Comparison of ENCODE assay signal across 24 cellular contexts in genomic region chr3:95539950-95540483, GRCh38.
"Had no signal": no experiment of that assay in that cellular context is flagged by ENCODE, and none has a peak within 500 bp of the region (broad histone marks: within the 10 kb centered on the region; RNA-seq: fewer than 3 reads in every experiment).

No MANE protein-coding gene starts in this region.

- H3K27me3 Mint-ChIP-seq: naive B cell had no signal

- H3K4me2 ChIP-seq: hepatocyte had no signal

- H3K36me3 Mint-ChIP-seq: immature natural killer cell, mesothelial cell of epicardium, naive B cell had no signal

- H3K4me1 ChIP-seq: esophagus muscularis mucosa, foreskin keratinocyte, gastroesophageal sphincter, heart left ventricle, left ventricle myocardium inferior, lower lobe of right lung had no signal

- H3K4me1 Mint-ChIP-seq: immature natural killer cell, naive B cell had no signal

- H3K79me2 ChIP-seq: hepatocyte had no signal

- H3K36me3 ChIP-seq: esophagus muscularis mucosa, gastroesophageal sphincter, heart left ventricle, left ventricle myocardium inferior, lower lobe of right lung had no signal

- H3K27me3 ChIP-seq: dorsolateral prefrontal cortex, esophagus muscularis mucosa, foreskin keratinocyte, gastroesophageal sphincter, heart left ventricle, hepatocyte had no signal

- ATAC-seq: foreskin keratinocyte, gastroesophageal sphincter, heart left ventricle, left colon, left lobe of liver, lower lobe of right lung, mucosa of descending colon had no signal

- H3K27ac Mint-ChIP-seq: immature natural killer cell, mesothelial cell of epicardium, naive B cell had no signal

- H3K4me3 Mint-ChIP-seq: immature natural killer cell, mesothelial cell of epicardium, naive B cell had no signal

- H3K9me3 ChIP-seq: esophagus muscularis mucosa, gastroesophageal sphincter, left ventricle myocardium inferior, lower lobe of right lung, mucosa of descending colon had no signal

- DNase-seq: dermis blood vessel endothelial cell; dorsolateral prefrontal cortex; effector CD4-positive, alpha-beta T cell; effector memory CD4-positive, alpha-beta T cell; foreskin keratinocyte; heart left ventricle; hypothalamus; immature natural killer cell; islet precursor cell; kidney; kidney glomerular epithelial cell; left colon; left ventricle myocardium inferior; lower lobe of right lung; mesenchymal stem cell; mucosa of descending colon; naive B cell had no signal

- FAIRE-seq: endothelial cell of umbilical vein had no signal

- H3K4me3 ChIP-seq: coronary artery, dorsolateral prefrontal cortex, esophagus muscularis mucosa, gastroesophageal sphincter, heart left ventricle, hepatocyte, left ventricle myocardium inferior, lower lobe of right lung, mucosa of descending colon had no signal

- H2AFZ ChIP-seq: hepatocyte had no signal

- H3K27ac ChIP-seq: coronary artery, dorsolateral prefrontal cortex, esophagus muscularis mucosa, foreskin keratinocyte, gastroesophageal sphincter, heart left ventricle, hepatocyte, left ventricle myocardium inferior, lower lobe of right lung had no signal
